In genomic region chrX:115894087-115894486, GRCh38 we compare ENCODE assay signal across 12 cellular contexts.
DNase-seq lines count a peak whose midpoint lies in the region; ATAC-seq, FAIRE-seq and TF ChIP-seq lines count a peak whose summit lies in the region.
"Had no signal": no experiment of that assay in that cellular context is flagged by ENCODE, and none has a peak within 500 bp of the region (broad histone marks: within the 10 kb centered on the region; RNA-seq: fewer than 3 reads in every experiment).

No MANE protein-coding gene starts in this region.

- FAIRE-seq in H1 (lab: Jason Lieb, UNC) = no peak

- no peaks in the 10 kb centered on the region for H3K4me1 Mint-ChIP-seq in activated naive CD4-positive, alpha-beta T cell treated with anti-CD3 and anti-CD28 coated beads for 36 hours (ENCODE audit: low read depth)

- no peaks in the 10 kb centered on the region for H3K36me3 Mint-ChIP-seq in activated naive CD4-positive, alpha-beta T cell treated with anti-CD3 and anti-CD28 coated beads for 36 hours (ENCODE audit: low read depth)

- H3K9me3 Mint-ChIP-seq in activated naive CD4-positive, alpha-beta T cell treated with anti-CD3 and anti-CD28 coated beads for 36 hours = peaks cover 6% of the 10 kb centered on the region
- H3K9me3 Mint-ChIP-seq: activated B cell treated with CpG ODN at 0.5 μM for 24 hours had no signal

- no peak overlapping the region for H4K8ac ChIP-seq in H1 (ENCODE audit: extremely low read depth, insufficient read depth, low read length)

- no peak overlapping the region for H2BK120ac ChIP-seq in H1 (replicated peaks; ENCODE audit: low read depth, low read length)

- H3K18ac ChIP-seq in H1 (ENCODE audit: extremely low read depth, low read length) = no peak overlapping the region

- ATAC-seq in GM21390 (IDR thresholded peaks at IDR 0.05; ENCODE audit: unreplicated experiment) = no peak

- no peak overlapping the region for H2BK12ac ChIP-seq in H1 (ENCODE audit: low read depth, low read length)

- H3K4me1 ChIP-seq in A673 (ENCODE audit: insufficient read depth, low read length, poor library complexity, severe bottlenecking) = no peaks in the 10 kb centered on the region
- no peaks in the 10 kb centered on the region for H3K4me1 ChIP-seq in H1 (replicated peaks in 1 of 4; ENCODE audit: control insufficient read depth in 3 of 4, insufficient read depth in 4 of 4, low read length in 3 of 4)
- peaks cover 0 to 5% (median 0%) of the 10 kb centered on the region in 4 donors for H3K4me1 ChIP-seq in transverse colon

- H3K56ac ChIP-seq in H1 (replicated peaks; ENCODE audit: insufficient read length, low read depth, low read length) = no peak overlapping the region

- CTCF ChIA-PET in A673 (lab: Charles Lee) (interaction anchor here (0.6 kb wide), 1 partner anchor 172 kb away, joined by 3 read pairs; no protein-coding TSS in a partner anchor), H1 (lab: Charles Lee; ENCODE audit: partially characterized antibody) (interaction anchor here (1.1 kb wide), 1 partner anchor 47 kb away, joined by 3 read pairs; no protein-coding TSS in a partner anchor)
- CTCF ChIA-PET in activated naive CD4-positive, alpha-beta T cell treated with anti-CD3 and anti-CD28 coated beads for 36 hours (lab: Charles Lee) = no interaction called here

- 0 out of 2 replicates have a peak, but pooled peaks cover 2% of the 10 kb centered on the region for H3K79me1 ChIP-seq in H1 (ENCODE audit: low read depth, low read length)

- H4K5ac ChIP-seq in H1 (ENCODE audit: insufficient read length, low read depth, low read length) = no peak overlapping the region

- no peak overlapping the region for H2BK20ac ChIP-seq in H1 (ENCODE audit: low read length)

- no peak overlapping the region for H2AFZ ChIP-seq in H1 (ENCODE audit: low read length)

- H3K27ac Mint-ChIP-seq in activated naive CD4-positive, alpha-beta T cell treated with anti-CD3 and anti-CD28 coated beads for 36 hours = no peak overlapping the region
- H3K27ac Mint-ChIP-seq: activated B cell treated with CpG ODN at 0.5 μM for 24 hours had no signal

- peaks cover 0 to 8% of the 10 kb centered on the region in 2 experiments; a peak in 1 of 4 replicates for H3K79me2 ChIP-seq in H1 (ENCODE audit: control insufficient read depth in 1 of 2, insufficient read depth in 2 of 2, low read length in 2 of 2)

- no peak overlapping the region for H2BK15ac ChIP-seq in H1 (ENCODE audit: low read length)

- TF ChIP-seq RAD21 in H1 (IDR thresholded peaks at IDR 0.05 in 1 of 2, conservative IDR thresholded peaks at IDR 0.05 in 1 of 2; ENCODE audit: low read depth in 2 of 2, low read length in 2 of 2) = peak; percentile 29 to 30; a peak in 2 of 4 replicates

- TF ChIP-seq CTCF in A673 (conservative IDR thresholded peaks at IDR 0.05; ENCODE audit: low read depth, low read length) = peak; percentile 41; the same call in 1 of the 2 replicates
- no peak for TF ChIP-seq CTCF in H1 (IDR thresholded peaks at IDR 0.05; ENCODE audit: control extremely low read depth in 1 of 3, insufficient read depth in 1 of 3, low read depth in 1 of 3, low read length in 3 of 3)
- peak in 1 of 5 experiments; percentile 24 for TF ChIP-seq CTCF in transverse colon (IDR thresholded peaks at IDR 0.05)

- H4K91ac ChIP-seq in H1 (replicated peaks; ENCODE audit: insufficient read length, low read length) = no peak overlapping the region

- 96% methylated on average over 4 of the region's 4 CpGs; no CpG with 5 or more reads in 1 of the 2 experiments for WGBS in H1 (ENCODE audit: extremely low coverage in 1 of 2, insufficient coverage in 1 of 2, insufficient read length in 1 of 2, insufficient replicate concordance in 2 of 2, low coverage in 1 of 2, low lambda C conversion rate in 2 of 2, missing lambda C conversion rate in 1 of 2), 2 experiments
- 41% methylated on average over 4 of the region's 4 CpGs; no CpG with 5 or more reads in 1 of the 2 donors for WGBS in transverse colon (ENCODE audit: low coverage in 1 of 2), 2 donors

- no peak for TF ChIP-seq POLR2A in H1 (IDR thresholded peaks at IDR 0.05; ENCODE audit: control extremely low read depth in 1 of 2, low read depth in 2 of 2, low read length in 2 of 2)
- no peak for TF ChIP-seq POLR2A in transverse colon (IDR thresholded peaks at IDR 0.05)

- TF ChIP-seq EP300 in H1 (IDR thresholded peaks at IDR 0.05; ENCODE audit: borderline replicate concordance in 1 of 2, low read depth in 2 of 2, low read length in 2 of 2) (no peak), transverse colon (IDR thresholded peaks at IDR 0.05; ENCODE audit: low read depth) (no peak)

- in situ Hi-C loops in transverse colon (cut with MboI; ENCODE audit: low pct_ligation_motif_present in 1 of 4, low pct_unique_long_range_greater_than_20kb in 1 of 4, low sequenced_read_pairs in 3 of 4) = no loop called here

- H3K4ac ChIP-seq in H1 (replicated peaks; ENCODE audit: insufficient read length, low read depth, low read length) = no peak overlapping the region

- no peaks in the 10 kb centered on the region for H3K27me3 ChIP-seq in A673 (replicated peaks; ENCODE audit: insufficient read depth, low read depth, low read length, poor library complexity)
- no peaks in the 10 kb centered on the region for H3K27me3 ChIP-seq in H1 (replicated peaks in 1 of 4; ENCODE audit: control insufficient read depth in 3 of 4, extremely low read depth in 1 of 4, insufficient read depth in 3 of 4, low read length in 3 of 4)
- H3K27me3 ChIP-seq in transverse colon = no peaks in the 10 kb centered on the region

- no peak overlapping the region for H2AK5ac ChIP-seq in H1 (ENCODE audit: low read depth, low read length)

- no peaks in the 10 kb centered on the region for H3K27me3 Mint-ChIP-seq in activated naive CD4-positive, alpha-beta T cell treated with anti-CD3 and anti-CD28 coated beads for 36 hours (ENCODE audit: low read depth)
- H3K27me3 Mint-ChIP-seq: activated B cell treated with CpG ODN at 0.5 μM for 24 hours had no signal

- H3K4me3 ChIP-seq in A673 (ENCODE audit: low read depth, low read length, poor library complexity, severe bottlenecking) (no peak overlapping the region), H1 (ENCODE audit: extremely low read depth in 1 of 4, insufficient read depth in 2 of 4, low read depth in 3 of 4, low read length in 4 of 4) (no peak overlapping the region), transverse colon (no peak overlapping the region)
- H3K4me3 ChIP-seq: thoracic aorta had no signal

- H3K14ac ChIP-seq in H1 (ENCODE audit: insufficient read length) = no peak overlapping the region

- H2BK5ac ChIP-seq in H1 (ENCODE audit: low read depth, low read length) = no peak overlapping the region

- H4K20me1 ChIP-seq in H1 (replicated peaks in 1 of 2; ENCODE audit: control insufficient read depth in 1 of 2, insufficient read depth in 2 of 2, low read length in 2 of 2) = peaks cover 3 to 27% of the 10 kb centered on the region in 2 experiments

- H3K36me3 ChIP-seq in A673 (ENCODE audit: insufficient read depth, low read length, poor library complexity, severe bottlenecking) (no peaks in the 10 kb centered on the region), H1 (ENCODE audit: control insufficient read depth in 2 of 4, insufficient read depth in 4 of 4, low read length in 3 of 4) (peaks cover 0 to 18% (median 6%) of the 10 kb centered on the region in 4 experiments; a peak in 5 of 8 replicates), transverse colon (no peaks in the 10 kb centered on the region)

- H3K9me3 ChIP-seq in A673 (ENCODE audit: low read depth, low read length, poor library complexity, severe bottlenecking) (no peaks in the 10 kb centered on the region), H1 (ENCODE audit: insufficient read depth in 2 of 2, low read depth in 1 of 2, low read length in 1 of 2) (no peaks in the 10 kb centered on the region), transverse colon (no peaks in the 10 kb centered on the region)
- H3K9me3 ChIP-seq: thoracic aorta had no signal

- no peak overlapping the region for H3K4me2 ChIP-seq in H1 (ENCODE audit: insufficient read depth in 1 of 2, low read depth in 2 of 2, low read length in 2 of 2)

- DNase-seq in A673 (ENCODE audit: low spot score) (peak; percentile 45), GM19238 (ENCODE audit: insufficient read length, low spot score) (peak; percentile 44), NCI-H2029 treated with DMSO at 0.1 percent for 48 hours (lab: John Stamatoyannopoulos, UW) (peak; percentile 27), H1 (ENCODE audit: low read depth in 1 of 2, low spot score in 2 of 2) (peak in 1 of 2 experiments; percentile 33), transverse colon (peak; percentile 31), NCI-H345 treated with DMSO at 0.1 percent for 48 hours (lab: John Stamatoyannopoulos, UW; ENCODE audit: unreplicated experiment) (no peak)
- DNase-seq in activated naive CD4-positive, alpha-beta T cell treated with anti-CD3 and anti-CD28 coated beads for 36 hours = no peak
- DNase-seq: activated B cell treated with CpG ODN at 0.5 μM for 24 hours, DND-41, left cardiac atrium had no signal

- H3K4me3 Mint-ChIP-seq in activated naive CD4-positive, alpha-beta T cell treated with anti-CD3 and anti-CD28 coated beads for 36 hours = no peak overlapping the region
- H3K4me3 Mint-ChIP-seq: activated B cell treated with CpG ODN at 0.5 μM for 24 hours had no signal

- intact Hi-C loops in A673 (cut with micrococcal nuclease; ENCODE audit: unreplicated experiment) = no loop called here
- intact Hi-C loops in transverse colon (cut with DNase I; ENCODE audit: low total_unique reads) = no loop called here
- intact Hi-C loops in activated naive CD4-positive, alpha-beta T cell treated with anti-CD3 and anti-CD28 coated beads for 36 hours (cut with micrococcal nuclease) = no loop called here

- no peaks in the 10 kb centered on the region for H3K23me2 ChIP-seq in H1 (ENCODE audit: low read depth, low read length)

- POLR2A ChIA-PET in A673 (lab: Charles Lee; ENCODE audit: low non-redundant PET) (no interaction called here), H1 (lab: Charles Lee; ENCODE audit: partially characterized antibody) (interaction anchor here (1.0 kb wide), 1 partner anchor 74 kb away, joined by 3 read pairs; no protein-coding TSS in a partner anchor)

- H3K27ac ChIP-seq in A673 (ENCODE audit: low read depth, low read length, poor library complexity, severe bottlenecking) = no peak overlapping the region
- H3K27ac ChIP-seq in H1 (ENCODE audit: low read depth, low read length) = no peak overlapping the region
- no peak overlapping the region for H3K27ac ChIP-seq in transverse colon
- H3K27ac ChIP-seq: thoracic aorta had no signal

- no TSS peak for BruUV-seq in A673 (replicated peaks; lab: Mats Ljungman, UMichigan)

- H3K9ac ChIP-seq in H1 (replicated peaks in 1 of 4; ENCODE audit: extremely low read depth in 1 of 4, low read depth in 3 of 4, low read length in 3 of 4) = no peak overlapping the region

- no peak overlapping the region for H3K23ac ChIP-seq in H1 (ENCODE audit: insufficient read length)

TF ChIP-seq in H1, 55 proteins besides CTCF, POLR2A, EP300 and RAD21 (continues in another document):
- TF ChIP-seq USF2 (IDR thresholded peaks at IDR 0.05; ENCODE audit: low read length) = no peak

Comparison
In these comparisons a context has a peak if more than half of its experiments do, and no peak if none do; other contexts are left out.
1. DNase-seq: peak in A673 (single experiment), GM19238 (single experiment), NCI-H2029 treated with DMSO at 0.1 percent for 48 hours (single experiment) and transverse colon (single experiment); none in activated naive CD4-positive, alpha-beta T cell treated with anti-CD3 and anti-CD28 coated beads for 36 hours (single experiment) and NCI-H345 treated with DMSO at 0.1 percent for 48 hours (single experiment).